10 cellular contexts compared by ENCODE assay signal in the genomic region with DNA sequence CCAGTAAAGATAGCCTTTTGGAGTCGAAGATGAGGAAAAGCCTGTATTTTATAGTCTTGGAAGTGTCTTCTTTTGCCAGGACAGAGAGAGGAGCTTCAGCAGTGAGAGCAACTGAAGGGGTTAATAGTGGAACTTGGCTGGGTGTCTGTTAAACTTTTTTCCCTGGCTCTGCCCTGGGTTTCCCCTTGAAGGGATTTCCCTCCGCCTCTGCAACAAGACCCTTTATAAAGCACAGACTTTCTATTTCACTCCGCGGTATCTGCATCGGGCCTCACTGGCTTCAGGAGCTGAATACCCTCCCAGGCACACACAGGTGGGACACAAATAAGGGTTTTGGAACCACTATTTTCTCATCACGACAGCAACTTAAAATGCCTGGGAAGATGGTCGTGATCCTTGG. TPM values are rescaled to one million over a fixed set of nuclear protein-coding genes. Genes with fewer than 3 reads are reported as not detected.
DNase-seq lines count a peak whose midpoint lies in the region; ATAC-seq and TF ChIP-seq lines count a peak whose summit lies in the region.
"Had no signal": no experiment of that assay in that cellular context is flagged by ENCODE, and none has a peak within 500 bp of the region (broad histone marks: within the 10 kb centered on the region; RNA-seq: fewer than 3 reads in every experiment).

A gene with protein sequence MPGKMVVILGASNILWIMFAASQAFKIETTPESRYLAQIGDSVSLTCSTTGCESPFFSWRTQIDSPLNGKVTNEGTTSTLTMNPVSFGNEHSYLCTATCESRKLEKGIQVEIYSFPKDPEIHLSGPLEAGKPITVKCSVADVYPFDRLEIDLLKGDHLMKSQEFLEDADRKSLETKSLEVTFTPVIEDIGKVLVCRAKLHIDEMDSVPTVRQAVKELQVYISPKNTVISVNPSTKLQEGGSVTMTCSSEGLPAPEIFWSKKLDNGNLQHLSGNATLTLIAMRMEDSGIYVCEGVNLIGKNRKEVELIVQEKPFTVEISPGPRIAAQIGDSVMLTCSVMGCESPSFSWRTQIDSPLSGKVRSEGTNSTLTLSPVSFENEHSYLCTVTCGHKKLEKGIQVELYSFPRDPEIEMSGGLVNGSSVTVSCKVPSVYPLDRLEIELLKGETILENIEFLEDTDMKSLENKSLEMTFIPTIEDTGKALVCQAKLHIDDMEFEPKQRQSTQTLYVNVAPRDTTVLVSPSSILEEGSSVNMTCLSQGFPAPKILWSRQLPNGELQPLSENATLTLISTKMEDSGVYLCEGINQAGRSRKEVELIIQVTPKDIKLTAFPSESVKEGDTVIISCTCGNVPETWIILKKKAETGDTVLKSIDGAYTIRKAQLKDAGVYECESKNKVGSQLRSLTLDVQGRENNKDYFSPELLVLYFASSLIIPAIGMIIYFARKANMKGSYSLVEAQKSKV (plus strand): TSS at position 253 of the 400 bp plus-strand sequence. CDS start 119 bp downstream, at position 372.

- TF ChIP-seq CTCF in endodermal cell (conservative IDR thresholded peaks at IDR 0.05), result no peak

- DNase-seq in Daoy (ENCODE audit: low read depth) (peak; percentile 68), endodermal cell (peak; percentile 61), occipital lobe (lab: John Stamatoyannopoulos, UW) (no peak), medulla oblongata (ENCODE audit: extremely low spot score) (no peak), HT-29 (ENCODE audit: low spot score) (no peak)
- DNase-seq in activated CD4-positive, CD25-positive, alpha-beta regulatory T cell (lab: John Stamatoyannopoulos, UW), result no peak
- no peak for DNase-seq in activated CD4-positive, alpha-beta T cell treated with anti-CD3 and anti-CD28 coated beads for 1 hour
- DNase-seq: CD4-positive, alpha-beta T cell had no signal

- H3K9me3 Mint-ChIP-seq in endodermal cell, result no peaks in the 10 kb centered on the region
- H3K9me3 Mint-ChIP-seq: CD4-positive, alpha-beta T cell; memory B cell had no signal

- H3K4me1 Mint-ChIP-seq in endodermal cell, result peaks cover 6% of the 10 kb centered on the region

- H3K36me3 Mint-ChIP-seq in endodermal cell (ENCODE audit: low read depth), result no peaks in the 10 kb centered on the region
- H3K36me3 Mint-ChIP-seq: memory B cell had no signal

- H3K27me3 ChIP-seq in endodermal cell (ENCODE audit: control insufficient read depth, insufficient read depth, low read length, poor library complexity, severe bottlenecking), result no peaks in the 10 kb centered on the region

- peak within 1 kb of the TSS; percentile 14 for H3K27ac Mint-ChIP-seq in endodermal cell
- H3K27ac Mint-ChIP-seq: CD4-positive, alpha-beta T cell; memory B cell had no signal

- 24 to 44% methylated on average over 5 to 7 of the region's 7 CpGs for WGBS in endodermal cell (ENCODE audit: insufficient coverage in 1 of 2, insufficient read length in 1 of 2), 2 experiments

- peaks cover 8% of the 10 kb centered on the region for H3K36me3 ChIP-seq in endodermal cell (ENCODE audit: control insufficient read depth, insufficient read depth, low read length)

- no peak within 1 kb of the TSS for H3K27ac ChIP-seq in endodermal cell (ENCODE audit: low read depth, low read length)

- H3K4me3 Mint-ChIP-seq in endodermal cell, result peak within 1 kb of the TSS; percentile 13
- H3K4me3 Mint-ChIP-seq: CD4-positive, alpha-beta T cell; memory B cell had no signal

- H3K9ac ChIP-seq in endodermal cell (ENCODE audit: extremely low read depth, low read length, poor library complexity, severe bottlenecking), result no peak within 1 kb of the TSS

- ATAC-seq in HG02759 (IDR thresholded peaks at IDR 0.05; ENCODE audit: unreplicated experiment), result peak; percentile 86

- H3K4me3 ChIP-seq in endodermal cell (ENCODE audit: low read length), result peak within 1 kb of the TSS; percentile 81

- peaks cover 14% of the 10 kb centered on the region for H3K4me1 ChIP-seq in endodermal cell (ENCODE audit: control insufficient read depth, insufficient read depth, low read length)

- H3K27me3 Mint-ChIP-seq in endodermal cell (ENCODE audit: insufficient read depth), result peaks cover 5% of the 10 kb centered on the region

- no peaks in the 10 kb centered on the region for H3K9me3 ChIP-seq in endodermal cell (ENCODE audit: control insufficient read depth, low read length)

RNA-seq across cellular contexts. Expression of the gene that starts here (rescaled TPM):
- total RNA-seq in Daoy (2014; rRNA removed; shearing (Covaris generic)), result 58.1 and 81.5 TPM in 2 replicates
- total RNA-seq in endodermal cell, result 1 to 10 TPM; 1.4 to 1.7 TPM
- 10.9 TPM for polyA plus RNA-seq in endodermal cell (2013, experiment 1 of 2)
- polyA plus RNA-seq in endodermal cell (2013, experiment 2 of 2), result 7.2 TPM
- 24.3 TPM for total RNA-seq in occipital lobe
- not detected in 2 replicates for total RNA-seq in HT-29 (2014; rRNA removed; shearing (Covaris generic))
- total RNA-seq: CD4-positive, alpha-beta T cell had no signal

Comparison
In these comparisons a context has a peak if more than half of its experiments do, and no peak if none do; other contexts are left out.
1. DNase-seq: peak in Daoy (single experiment) and endodermal cell (single experiment); none in occipital lobe (single experiment), medulla oblongata (single experiment), HT-29 (single experiment), activated CD4-positive, CD25-positive, alpha-beta regulatory T cell (0 of 4) and activated CD4-positive, alpha-beta T cell treated with anti-CD3 and anti-CD28 coated beads for 1 hour (single experiment).